ENCODE assay signal across 9 cellular contexts in genomic region chr9:121652037-121652837, GRCh38. TPM values are rescaled to one million over a fixed set of nuclear protein-coding genes. Genes with fewer than 3 reads are reported as not detected.
DNase-seq lines count a peak whose midpoint lies in the region; ATAC-seq and TF ChIP-seq lines count a peak whose summit lies in the region.
"Had no signal": no experiment of that assay in that cellular context is flagged by ENCODE, and none has a peak within 500 bp of the region (broad histone marks: within the 10 kb centered on the region; RNA-seq: fewer than 3 reads in every experiment).

No MANE protein-coding gene starts in this region.

- peak overlapping the region; percentile 18 for H3K4me3 Mint-ChIP-seq in activated naive CD4-positive, alpha-beta T cell treated with anti-CD3 and anti-CD28 coated beads for 36 hours
- H3K4me3 Mint-ChIP-seq in chondrocyte (ENCODE audit: unreplicated experiment), result peak overlapping the region; percentile 87

- peaks cover 0 to 76% of the 10 kb centered on the region in 2 experiments for H3K27me3 ChIP-seq in mesenchymal stem cell (ENCODE audit: control insufficient read depth in 1 of 2, insufficient read depth in 1 of 2, low read length in 2 of 2)
- no peaks in the 10 kb centered on the region for H3K27me3 ChIP-seq in upper lobe of right lung

- intact Hi-C loops in activated naive CD4-positive, alpha-beta T cell treated with anti-CD3 and anti-CD28 coated beads for 36 hours (cut with micrococcal nuclease), result no loop called here
- intact Hi-C loops in upper lobe of right lung (cut with DNase I), result no loop called here

- H3K4me1 ChIP-seq in mesenchymal stem cell (ENCODE audit: control insufficient read depth, insufficient read depth, low read depth, low read length) (peaks cover 37% of the 10 kb centered on the region), upper lobe of right lung (peaks cover 36% of the 10 kb centered on the region)

- H3K27ac ChIP-seq in mesenchymal stem cell (ENCODE audit: low read length, poor library complexity, severe bottlenecking) (no peak overlapping the region), upper lobe of right lung (peak overlapping the region; percentile 36)

- peak overlapping the region in 1 of 2 experiments; percentile 27 for H3K23ac ChIP-seq in mesenchymal stem cell (ENCODE audit: low read length in 2 of 2)

- TF ChIP-seq CTCF in chondrocyte (IDR thresholded peaks at IDR 0.05), result no peak
- no peak for TF ChIP-seq CTCF in upper lobe of right lung (IDR thresholded peaks at IDR 0.05)

- peak overlapping the region; percentile 38 to 52 for H3K18ac ChIP-seq in mesenchymal stem cell (ENCODE audit: low read depth in 1 of 2, low read length in 2 of 2)

- peaks cover 54% of the 10 kb centered on the region for H3K27me3 Mint-ChIP-seq in activated naive CD4-positive, alpha-beta T cell treated with anti-CD3 and anti-CD28 coated beads for 36 hours (ENCODE audit: low read depth)
- no peaks in the 10 kb centered on the region for H3K27me3 Mint-ChIP-seq in chondrocyte (ENCODE audit: low read depth)

- H3K79me1 ChIP-seq in mesenchymal stem cell (replicated peaks; ENCODE audit: low read length, poor library complexity, severe bottlenecking), result peaks cover 33% of the 10 kb centered on the region

- H3K9me3 ChIP-seq in mesenchymal stem cell (ENCODE audit: control insufficient read depth, low read length) (no peaks in the 10 kb centered on the region), upper lobe of right lung (no peaks in the 10 kb centered on the region)

- peak overlapping the region; percentile 58 to 60 for H3K4me3 ChIP-seq in mesenchymal stem cell (ENCODE audit: insufficient read depth in 1 of 2, low read depth in 1 of 2, low read length in 2 of 2)
- H3K4me3 ChIP-seq in upper lobe of right lung, result peak overlapping the region; percentile 58

- no peak overlapping the region for H2BK15ac ChIP-seq in mesenchymal stem cell (ENCODE audit: low read depth, poor library complexity, severe bottlenecking)

- H4K8ac ChIP-seq in mesenchymal stem cell (ENCODE audit: low read length), result no peak overlapping the region

- H3K36me3 ChIP-seq in mesenchymal stem cell (ENCODE audit: control insufficient read depth in 1 of 2, insufficient read depth in 2 of 2, low read depth in 1 of 2, low read length in 2 of 2) (peaks cover 0 to 13% of the 10 kb centered on the region in 2 experiments), upper lobe of right lung (no peaks in the 10 kb centered on the region)

- H2BK120ac ChIP-seq in mesenchymal stem cell (ENCODE audit: low read depth, low read length), result peak overlapping the region; percentile 15

- peak overlapping the region in 1 of 2 experiments; percentile 21 for H2BK12ac ChIP-seq in mesenchymal stem cell (ENCODE audit: low read length in 2 of 2)

- H3K36me3 Mint-ChIP-seq in activated naive CD4-positive, alpha-beta T cell treated with anti-CD3 and anti-CD28 coated beads for 36 hours (ENCODE audit: low read depth), result no peaks in the 10 kb centered on the region
- peaks cover 2% of the 10 kb centered on the region for H3K36me3 Mint-ChIP-seq in chondrocyte (ENCODE audit: low read depth)

- no peak overlapping the region for H2AK5ac ChIP-seq in mesenchymal stem cell (ENCODE audit: low read length, severe bottlenecking)

- no peak overlapping the region for H3K14ac ChIP-seq in mesenchymal stem cell (ENCODE audit: low read length in 2 of 2)

- no peak overlapping the region for H3K4ac ChIP-seq in mesenchymal stem cell (ENCODE audit: low read depth in 1 of 2, low read length in 2 of 2)

- H3K27ac Mint-ChIP-seq in activated naive CD4-positive, alpha-beta T cell treated with anti-CD3 and anti-CD28 coated beads for 36 hours, result no peak overlapping the region
- peak overlapping the region; percentile 82 for H3K27ac Mint-ChIP-seq in chondrocyte (ENCODE audit: unreplicated experiment)

- H3K9me3 Mint-ChIP-seq in activated naive CD4-positive, alpha-beta T cell treated with anti-CD3 and anti-CD28 coated beads for 36 hours, result no peaks in the 10 kb centered on the region
- H3K9me3 Mint-ChIP-seq in chondrocyte (ENCODE audit: low read depth), result no peaks in the 10 kb centered on the region

- H3K9ac ChIP-seq in mesenchymal stem cell (ENCODE audit: low read length), result peak overlapping the region; percentile 55

- peak overlapping the region; percentile 99 for H3K4me2 ChIP-seq in mesenchymal stem cell (ENCODE audit: low read length, poor library complexity, severe bottlenecking)

- no peak overlapping the region for H2BK5ac ChIP-seq in mesenchymal stem cell (ENCODE audit: low read depth, low read length, poor library complexity, severe bottlenecking)

- no peak overlapping the region for H4K91ac ChIP-seq in mesenchymal stem cell (ENCODE audit: low read length)

- ATAC-seq in upper lobe of right lung, result no peak
- no peak for ATAC-seq in GM21737 (IDR thresholded peaks at IDR 0.05; ENCODE audit: unreplicated experiment)

- DNase-seq in activated naive CD4-positive, alpha-beta T cell treated with anti-CD3 and anti-CD28 coated beads for 36 hours, result no peak
- no peak for DNase-seq in activated naive CD4-positive, alpha-beta T cell treated with Interleukin-2 at 50 U/mL for 16 hours
- DNase-seq in chondrocyte (ENCODE audit: low spot score) (peak; percentile 52), mesenchymal stem cell (peak; percentile 59), upper lobe of right lung (no peak), HK-2 (ENCODE audit: unreplicated experiment) (no peak)
- DNase-seq in stimulated activated CD8-positive, alpha-beta memory T cell treated with anti-CD3 and anti-CD28 coated beads, Interleukin-4, amount 100 ng/mL, for 48 hours, result no peak
- DNase-seq: stimulated activated naive CD4-positive, alpha-beta T cell treated with Interleukin-2 at 50 U/mL for 16 hours had no signal

- CTCF ChIA-PET in activated naive CD4-positive, alpha-beta T cell treated with anti-CD3 and anti-CD28 coated beads for 36 hours (lab: Charles Lee), result interaction anchor here (0.9 kb wide), 1 partner anchor 9 kb away, joined by 3 read pairs; no protein-coding TSS in a partner anchor

- 2% methylated on average over 27 of the region's 29 CpGs for WGBS in mesenchymal stem cell

- H3K4me1 Mint-ChIP-seq in activated naive CD4-positive, alpha-beta T cell treated with anti-CD3 and anti-CD28 coated beads for 36 hours (ENCODE audit: low read depth), result peaks cover 15% of the 10 kb centered on the region
- peaks cover 25% of the 10 kb centered on the region for H3K4me1 Mint-ChIP-seq in chondrocyte (ENCODE audit: low read depth)

- H2AFZ ChIP-seq in mesenchymal stem cell (ENCODE audit: low read depth, low read length), result no peak overlapping the region

RNA-seq across cellular contexts. Expression of gene DAB2IP, which starts 0.8 kb away (rescaled TPM):
- under 1 TPM in 1 of 2 experiments, not detected in 1; 0.35 TPM for total RNA-seq in activated naive CD4-positive, alpha-beta T cell treated with anti-CD3 and anti-CD28 coated beads for 36 hours
- total RNA-seq in chondrocyte (36.6 to 66.7 TPM (median 58.5 TPM) in 3 replicates), upper lobe of right lung (81.6 TPM)
- 13.7 TPM for polyA plus RNA-seq in mesenchymal stem cell (2013, experiment 1 of 2)
- 12.0 TPM for polyA plus RNA-seq in mesenchymal stem cell (2013, experiment 2 of 2)

Comparison
In these comparisons a context has a peak if more than half of its experiments do, and no peak if none do; other contexts are left out.
1. DNase-seq: peak in chondrocyte (single experiment) and mesenchymal stem cell (single experiment); none in activated naive CD4-positive, alpha-beta T cell treated with anti-CD3 and anti-CD28 coated beads for 36 hours (single experiment), activated naive CD4-positive, alpha-beta T cell treated with Interleukin-2 at 50 U/mL for 16 hours (single experiment), upper lobe of right lung (single experiment), HK-2 (single experiment) and stimulated activated CD8-positive, alpha-beta memory T cell treated with anti-CD3 and anti-CD28 coated beads, Interleukin-4, amount 100 ng/mL, for 48 hours (single experiment).
2. RNA of gene DAB2IP, which starts 0.8 kb away (total RNA-seq): 81.6 TPM in upper lobe of right lung (single experiment) and 36.6 to 66.7 TPM in chondrocyte; 0.35 TPM in activated naive CD4-positive, alpha-beta T cell treated with anti-CD3 and anti-CD28 coated beads for 36 hours; every median in the first group is over 10 times any median in the second.